18 cellular contexts compared by ENCODE assay signal in the genomic region with DNA sequence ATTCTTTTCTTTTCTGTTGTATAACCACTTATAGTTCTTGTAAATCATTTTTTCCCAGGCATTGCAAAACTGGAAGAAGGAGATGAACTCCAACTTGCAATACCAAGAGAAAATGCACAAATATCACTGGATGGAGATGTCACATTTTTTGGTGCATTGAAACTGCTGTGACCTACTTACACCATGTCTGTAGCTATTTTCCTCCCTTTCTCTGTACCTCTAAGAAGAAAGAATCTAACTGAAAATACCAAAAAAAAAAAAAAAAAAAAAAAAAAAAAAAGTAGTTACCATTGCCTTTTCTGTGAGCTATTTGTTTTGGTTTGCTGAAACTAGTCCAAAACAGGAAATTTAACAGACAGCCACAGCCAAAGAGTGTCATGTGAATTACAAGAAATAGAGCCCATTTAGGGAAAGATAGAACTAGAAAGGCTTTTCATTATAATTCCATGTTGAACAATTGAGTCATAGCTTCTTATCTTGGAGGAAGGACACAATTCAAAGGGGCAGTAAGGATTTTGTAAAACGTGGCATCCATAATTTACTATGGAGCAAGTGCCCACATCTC. TPM values are rescaled to one million over a fixed set of nuclear protein-coding genes. Genes with fewer than 3 reads are reported as not detected.
DNase-seq lines count a peak whose midpoint lies in the region; ATAC-seq, FAIRE-seq and TF ChIP-seq lines count a peak whose summit lies in the region.
"Had no signal": no experiment of that assay in that cellular context is flagged by ENCODE, and none has a peak within 500 bp of the region (broad histone marks: within the 10 kb centered on the region; RNA-seq: fewer than 3 reads in every experiment).

No MANE protein-coding gene starts in this region.

- H3K36me3 ChIP-seq in breast epithelium: no peaks in the 10 kb centered on the region
- H3K36me3 ChIP-seq in smooth muscle cell (ENCODE audit: low read depth): no peaks in the 10 kb centered on the region
- no peaks in the 10 kb centered on the region for H3K36me3 ChIP-seq in WERI-Rb-1
- H3K36me3 ChIP-seq: HAP-1 had no signal

- WGBS in smooth muscle cell (ENCODE audit: low lambda C conversion rate): 66% methylated on average over 1 of the region's 1 CpG

- no peaks in the 10 kb centered on the region for H3F3A ChIP-seq in smooth muscle cell (ENCODE audit: low read depth)

- intact Hi-C loops in breast epithelium (cut with DNase I; ENCODE audit: low total_unique reads): no loop called here

- peak overlapping the region; percentile 24 for H3K4me3 Mint-ChIP-seq in T-helper 2 cell treated with Interferon-gamma antibody and Interleukin-4, amounts not matched to agents 5 μg/mL and 100 μg/mL, for 36 hours

- H3K4me2 ChIP-seq in smooth muscle cell: no peak overlapping the region

- H3K27ac ChIP-seq in breast epithelium (no peak overlapping the region), smooth muscle cell (ENCODE audit: low read depth) (no peak overlapping the region), WERI-Rb-1 (no peak overlapping the region)

- TF ChIP-seq CTCF in breast epithelium (IDR thresholded peaks at IDR 0.05): no peak
- no peak for TF ChIP-seq CTCF in smooth muscle cell (IDR thresholded peaks at IDR 0.05; ENCODE audit: borderline replicate concordance, insufficient read depth, poor library complexity, severe bottlenecking)
- no peak for TF ChIP-seq CTCF in WERI-Rb-1 (IDR thresholded peaks at IDR 0.05; ENCODE audit: low read depth, low read length)

- no peak overlapping the region for H3K9ac ChIP-seq in smooth muscle cell (ENCODE audit: low read depth)

- H3K27me3 ChIP-seq in breast epithelium (no peaks in the 10 kb centered on the region), smooth muscle cell (ENCODE audit: low read depth) (no peaks in the 10 kb centered on the region), WERI-Rb-1 (ENCODE audit: insufficient read depth, low read depth, severe bottlenecking) (peaks cover 52% of the 10 kb centered on the region)

- ATAC-seq in GM19324 (IDR thresholded peaks at IDR 0.05; ENCODE audit: low FRiP score, unreplicated experiment): peak; percentile 46

- no peaks in the 10 kb centered on the region for H3K79me2 ChIP-seq in smooth muscle cell (ENCODE audit: low read depth)

- no peak overlapping the region for H3K27ac Mint-ChIP-seq in T-helper 2 cell treated with Interferon-gamma antibody and Interleukin-4, amounts not matched to agents 5 μg/mL and 100 μg/mL, for 36 hours

- FAIRE-seq in endometrium (lab: Jason Lieb, UNC): peak; percentile 21

- no peaks in the 10 kb centered on the region for H4K20me1 ChIP-seq in smooth muscle cell (ENCODE audit: low read depth)

- TF ChIP-seq POLR2A in breast epithelium (IDR thresholded peaks at IDR 0.05): no peak

- H3K4me1 Mint-ChIP-seq in T-helper 2 cell treated with Interferon-gamma antibody and Interleukin-4, amounts not matched to agents 5 μg/mL and 100 μg/mL, for 36 hours (ENCODE audit: low read depth): peaks cover 7% of the 10 kb centered on the region

- H3K4me1 ChIP-seq in breast epithelium: no peaks in the 10 kb centered on the region
- H3K4me1 ChIP-seq in smooth muscle cell (ENCODE audit: low read depth): no peaks in the 10 kb centered on the region
- H3K4me1 ChIP-seq: HAP-1 had no signal

- H2AFZ ChIP-seq in smooth muscle cell (ENCODE audit: low read depth): no peak overlapping the region

- peaks cover 2% of the 10 kb centered on the region for H3K36me3 Mint-ChIP-seq in T-helper 2 cell treated with Interferon-gamma antibody and Interleukin-4, amounts not matched to agents 5 μg/mL and 100 μg/mL, for 36 hours (ENCODE audit: low read depth)

- H3K9me3 ChIP-seq in breast epithelium (no peaks in the 10 kb centered on the region), smooth muscle cell (replicated peaks; ENCODE audit: low read depth) (no peaks in the 10 kb centered on the region), WERI-Rb-1 (ENCODE audit: severe bottlenecking) (no peaks in the 10 kb centered on the region)
- H3K9me3 ChIP-seq: HAP-1 had no signal

- no peak for DNase-seq in T-helper 2 cell treated with Interferon-gamma antibody and Interleukin-4, amounts not matched to agents 5 μg/mL and 100 μg/mL, for 36 hours (ENCODE audit: low spot score)
- DNase-seq in superior temporal gyrus (ENCODE audit: extremely low spot score) (peak; percentile 46), breast epithelium (ENCODE audit: low spot score in 2 of 2) (no peak), smooth muscle cell (lab: John Stamatoyannopoulos, UW; ENCODE audit: unreplicated experiment) (no peak), WERI-Rb-1 (no peak)
- DNase-seq: COR-L47, DMS153, EL, Karpas-422, MM.1S, NCI-H1417, NCI-H2029, NCI-H2171 treated with DMSO at 0.1 percent for 48 hours, NCI-H510A treated with DMSO at 0.1 percent for 48 hours, SHP77 treated with DMSO at 0.1 percent for 48 hours had no signal

- no peaks in the 10 kb centered on the region for H3K27me3 Mint-ChIP-seq in T-helper 2 cell treated with Interferon-gamma antibody and Interleukin-4, amounts not matched to agents 5 μg/mL and 100 μg/mL, for 36 hours (ENCODE audit: low read depth)

- no peaks in the 10 kb centered on the region for H3K9me3 Mint-ChIP-seq in T-helper 2 cell treated with Interferon-gamma antibody and Interleukin-4, amounts not matched to agents 5 μg/mL and 100 μg/mL, for 36 hours

- H3K4me3 ChIP-seq in breast epithelium (no peak overlapping the region), smooth muscle cell (no peak overlapping the region), WERI-Rb-1 (ENCODE audit: low read depth, low read length) (no peak overlapping the region)
- H3K4me3 ChIP-seq: HAP-1 had no signal

RNA-seq across cellular contexts. Expression of a gene that starts 37.3 kb away (rescaled TPM):
- 1 to 10 TPM; 3.2 to 4.5 (median 3.9) TPM for total RNA-seq in breast epithelium
- total RNA-seq in smooth muscle cell: 1.1 and 1.8 TPM in 2 replicates
- polyA plus RNA-seq in smooth muscle cell: 0.58 and 2.0 TPM in 2 replicates
